In genomic region chr17:34980353-34980680, GRCh38 we compare ENCODE assay signal across 8 cellular contexts.
DNase-seq lines count a peak whose midpoint lies in the region; ATAC-seq and FAIRE-seq lines count a peak whose summit lies in the region.

Gene LIG3 (plus strand): TSS chr17:34980512. CDS start chr17:34983006, 2,494 bp downstream.

- peaks cover 29 to 40% of the 10 kb centered on the region in 2 donors for H3K4me1 Mint-ChIP-seq in effector memory CD8-positive, alpha-beta T cell (ENCODE audit: low read depth in 2 of 2)
- H3K4me1 Mint-ChIP-seq in memory B cell = peaks cover 20% of the 10 kb centered on the region

- ATAC-seq in GM21367 (IDR thresholded peaks at IDR 0.05; ENCODE audit: unreplicated experiment) (peak; percentile 83), memory B cell (ENCODE audit: low read depth) (peak; percentile 80)
- ATAC-seq in effector memory CD8-positive, alpha-beta T cell (replicated peaks) = peak; percentile 80

- H3K4me3 Mint-ChIP-seq in effector memory CD8-positive, alpha-beta T cell = peak within 1 kb of the TSS; percentile 90 to 96
- H3K4me3 Mint-ChIP-seq in memory B cell = peak within 1 kb of the TSS; percentile 90

- DNase-seq in COLO668 (lab: John Stamatoyannopoulos, UW; ENCODE audit: unreplicated experiment) = peak; percentile 87
- peak; percentile 98 for DNase-seq in HTR-8/SVneo (ENCODE audit: insufficient read length, low spot score)
- peak; percentile 84 for DNase-seq in NOMO-1 treated with DMSO at 0.1 percent for 48 hours (lab: John Stamatoyannopoulos, UW; ENCODE audit: unreplicated experiment)
- peak; percentile 90 to 91 for DNase-seq in activated CD8-positive, alpha-beta memory T cell treated with anti-CD3 and anti-CD28 coated beads for 4 hours (ENCODE audit: low read depth in 2 of 2)
- DNase-seq in effector memory CD8-positive, alpha-beta T cell = peak; percentile 87 to 92 (median 88)
- DNase-seq in memory B cell (ENCODE audit: low spot score in 2 of 2) = peak; percentile 88 to 93
- DNase-seq in stimulated activated CD8-positive, alpha-beta memory T cell treated with anti-CD3 and anti-CD28 coated beads, Interleukin-12 subunit alpha, Interleukin-12 subunit beta, amount 100 ng/mL, for 1 hour (ENCODE audit: low read depth) = peak; percentile 88

- no peaks in the 10 kb centered on the region for H3K27me3 Mint-ChIP-seq in effector memory CD8-positive, alpha-beta T cell
- no peaks in the 10 kb centered on the region for H3K27me3 Mint-ChIP-seq in memory B cell

- peaks cover 20% of the 10 kb centered on the region for H3K36me3 Mint-ChIP-seq in effector memory CD8-positive, alpha-beta T cell (ENCODE audit: insufficient read depth)
- H3K36me3 Mint-ChIP-seq in memory B cell = peaks cover 1% of the 10 kb centered on the region

- peak; percentile 99 for FAIRE-seq in HTR-8/SVneo (lab: Jason Lieb, UNC)

- peak within 1 kb of the TSS; percentile 93 to 97 for H3K27ac Mint-ChIP-seq in effector memory CD8-positive, alpha-beta T cell
- H3K27ac Mint-ChIP-seq in memory B cell = peak within 1 kb of the TSS; percentile 94

- no peaks in the 10 kb centered on the region for H3K9me3 Mint-ChIP-seq in effector memory CD8-positive, alpha-beta T cell
- H3K9me3 Mint-ChIP-seq in memory B cell = no peaks in the 10 kb centered on the region

Comparison
In these comparisons a context has a peak if more than half of its experiments do, and no peak if none do; other contexts are left out.
1. Peak in every context shown above with its lines: DNase-seq and ATAC-seq.